ENCODE assay signal across 7 cellular contexts in the genomic region with DNA sequence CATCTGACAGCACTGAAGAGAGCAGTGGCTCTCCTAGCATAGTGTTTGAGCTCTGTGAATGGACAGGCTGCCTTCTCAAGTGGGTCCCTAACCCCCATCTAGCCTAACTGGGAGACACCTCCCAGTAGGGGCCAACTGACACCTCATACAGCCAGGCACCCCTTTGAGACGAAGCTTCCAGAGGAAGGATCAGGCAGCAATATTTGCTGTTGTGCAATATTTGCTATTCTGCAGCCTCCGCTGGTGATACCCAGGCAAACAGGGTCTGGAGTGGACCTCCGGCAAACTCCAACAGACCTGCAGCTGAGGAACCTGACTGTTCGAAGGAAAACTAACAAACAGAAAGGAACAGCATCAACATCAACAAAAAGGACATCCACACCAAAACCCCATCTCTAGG. TPM values are rescaled to one million over a fixed set of nuclear protein-coding genes. Genes with fewer than 3 reads are reported as not detected.
"Had no signal": no experiment of that assay in that cellular context is flagged by ENCODE, and none has a peak within 500 bp of the region (broad histone marks: within the 10 kb centered on the region; RNA-seq: fewer than 3 reads in every experiment).

No MANE protein-coding gene starts in this region.

RNA-seq across cellular contexts. Expression of a gene that starts 44.0 kb away (rescaled TPM):
- total RNA-seq: GM23248, GM23338, H1, H4, H7, H9, HFFc6 had no signal
- polyA plus RNA-seq: GM23248, GM23338, H1 had no signal

RNA-seq across cellular contexts. Expression of a gene that starts 59.8 kb away (rescaled TPM):
- total RNA-seq: H4 had no signal
